16 cellular contexts compared by ENCODE assay signal in genomic region chr13:98261165-98261672, GRCh38.
DNase-seq lines count a peak whose midpoint lies in the region; ATAC-seq and TF ChIP-seq lines count a peak whose summit lies in the region.
"Had no signal": no experiment of that assay in that cellular context is flagged by ENCODE, and none has a peak within 500 bp of the region (broad histone marks: within the 10 kb centered on the region; RNA-seq: fewer than 3 reads in every experiment).

No MANE protein-coding gene starts in this region.

- no peaks in the 10 kb centered on the region for H3K9me3 Mint-ChIP-seq in chondrocyte (ENCODE audit: low read depth)
- H3K9me3 Mint-ChIP-seq in nephron, result no peaks in the 10 kb centered on the region
- H3K9me3 Mint-ChIP-seq: CD4-positive, alpha-beta T cell had no signal

- H3K27me3 Mint-ChIP-seq in chondrocyte (ENCODE audit: low read depth) (no peaks in the 10 kb centered on the region), nephron (ENCODE audit: low read depth) (no peaks in the 10 kb centered on the region)
- H3K27me3 Mint-ChIP-seq: B cell had no signal

- 81 to 90% methylated on average over 3 to 6 of the region's 6 CpGs for WGBS in thyroid gland, 2 donors
- 86 to 88% (median 86%) methylated on average over 6 of the region's 6 CpGs for WGBS in psoas muscle, 3 donors

- H3K27ac Mint-ChIP-seq in chondrocyte (ENCODE audit: unreplicated experiment) (peak overlapping the region; percentile 75), nephron (peak overlapping the region; percentile 73 to 95 (median 94))
- H3K27ac Mint-ChIP-seq: B cell; CD4-positive, alpha-beta T cell had no signal

- intact Hi-C loops in thyroid gland (cut with DNase I), result no loop called here
- intact Hi-C loops in psoas muscle (cut with DNase I), result no loop called here

- H3K4me3 Mint-ChIP-seq in chondrocyte (ENCODE audit: unreplicated experiment) (no peak overlapping the region), nephron (no peak overlapping the region)
- H3K4me3 Mint-ChIP-seq: B cell; CD4-positive, alpha-beta T cell had no signal

- POLR2A ChIA-PET in HEK293 (lab: Yijun Ruan, JAX), result no interaction called here

- no peaks in the 10 kb centered on the region for H3K36me3 Mint-ChIP-seq in chondrocyte (ENCODE audit: low read depth)
- no peaks in the 10 kb centered on the region for H3K36me3 Mint-ChIP-seq in nephron (ENCODE audit: low read depth)

- H3K36me3 ChIP-seq in HEK293 (ENCODE audit: control insufficient read depth in 2 of 2, insufficient read depth in 1 of 2, low read length in 2 of 2), result no peaks in the 10 kb centered on the region
- H3K36me3 ChIP-seq in thyroid gland, result no peaks in the 10 kb centered on the region
- H3K36me3 ChIP-seq in psoas muscle (ENCODE audit: insufficient read depth in 1 of 2, low read depth in 1 of 2), result no peaks in the 10 kb centered on the region

- H3K4me1 Mint-ChIP-seq in chondrocyte (ENCODE audit: low read depth) (peaks cover 50% of the 10 kb centered on the region), nephron (peaks cover 43% of the 10 kb centered on the region)
- H3K4me1 Mint-ChIP-seq: B cell had no signal

- no peaks in the 10 kb centered on the region for H3K4me1 ChIP-seq in HEK293 (ENCODE audit: control insufficient read depth, insufficient read depth, low read length)
- H3K4me1 ChIP-seq in thyroid gland, result peaks cover 29 to 39% of the 10 kb centered on the region in 2 donors
- no peaks in the 10 kb centered on the region for H3K4me1 ChIP-seq in psoas muscle

- H3K27me3 ChIP-seq in thyroid gland (no peaks in the 10 kb centered on the region), psoas muscle (ENCODE audit: insufficient read depth in 3 of 3, low read length in 2 of 3) (no peaks in the 10 kb centered on the region)

- TF ChIP-seq POLR2A in thyroid gland (IDR thresholded peaks at IDR 0.05), result no peak

- H3K4me3 ChIP-seq in HEK293 (ENCODE audit: low read depth, low read length), result no peak overlapping the region
- no peak overlapping the region for H3K4me3 ChIP-seq in thyroid gland (replicated peaks in 1 of 3)
- no peak overlapping the region for H3K4me3 ChIP-seq in psoas muscle

- no peaks in the 10 kb centered on the region for H3K9me3 ChIP-seq in HEK293 (ENCODE audit: control insufficient read depth, insufficient read depth, low read depth, low read length)
- H3K9me3 ChIP-seq in thyroid gland, result no peaks in the 10 kb centered on the region
- H3K9me3 ChIP-seq in psoas muscle, result no peaks in the 10 kb centered on the region

- no peak overlapping the region for H3K27ac ChIP-seq in HEK293 (ENCODE audit: extremely low read depth, low read depth, low read length)
- peak overlapping the region in 2 of 3 donors; percentile 13 to 57 for H3K27ac ChIP-seq in thyroid gland
- H3K27ac ChIP-seq in psoas muscle, result no peak overlapping the region

- CTCF ChIA-PET in HEK293 (lab: Yijun Ruan, JAX), result interaction anchor here (0.6 to 0.8 kb wide), 2 partner anchors 26 to 176 kb away, joined by 4 read pairs; no protein-coding TSS in a partner anchor

- no peak for DNase-seq in chondrocyte (ENCODE audit: low spot score)
- no peak for DNase-seq in thyroid gland
- DNase-seq in psoas muscle, result no peak
- DNase-seq in NCI-H2227 treated with DMSO at 0.1 percent for 48 hours (lab: John Stamatoyannopoulos, UW), result no peak
- DNase-seq: CD4-positive, alpha-beta T cell; DMS79 treated with DMSO at 0.1 percent for 48 hours; Karpas-422; NCI-H187 treated with DMSO at 0.1 percent for 48 hours; NCI-H2171 had no signal

- TF ChIP-seq CTCF in HEK293 (tag by site-specific recombination; IDR thresholded peaks at IDR 0.05) (no peak), chondrocyte (IDR thresholded peaks at IDR 0.05) (no peak), nephron (IDR thresholded peaks at IDR 0.05; ENCODE audit: unreplicated experiment in 3 of 3) (no peak), thyroid gland (IDR thresholded peaks at IDR 0.05) (no peak), psoas muscle (IDR thresholded peaks at IDR 0.05) (no peak)

- no peak for ATAC-seq in psoas muscle
- ATAC-seq in HG02759 (IDR thresholded peaks at IDR 0.05; ENCODE audit: unreplicated experiment), result no peak
- ATAC-seq: HCT116, Panc1, Right ventricle myocardium inferior had no signal

TF ChIP-seq in HEK293, 187 proteins besides CTCF, POLR2A, EP300 and RAD21:
- TF ChIP-seq ZNF792 (tag by site-specific recombination; IDR thresholded peaks at IDR 0.05) (no peak), ZNF362 (tag by site-specific recombination; IDR thresholded peaks at IDR 0.05) (no peak), GFI1B (tag by site-specific recombination; IDR thresholded peaks at IDR 0.05) (no peak), ZNF18 (tag by site-specific recombination; IDR thresholded peaks at IDR 0.05) (no peak), ZBTB26 (tag by site-specific recombination; optimal IDR thresholded peaks at IDR 0.05) (no peak), OVOL3 (tag by site-specific recombination; IDR thresholded peaks at IDR 0.05) (no peak), EGR2 (tag by site-specific recombination; IDR thresholded peaks at IDR 0.05; ENCODE audit: low read depth) (0 out of 2 replicates have a peak, but pooled peaks have one; percentile 20), ZNF19 (tag by site-specific recombination; IDR thresholded peaks at IDR 0.05; ENCODE audit: low read depth) (no peak), ZNF266 (tag by site-specific recombination; IDR thresholded peaks at IDR 0.05; ENCODE audit: low read depth) (no peak), ZNF513 (tag by site-specific recombination; IDR thresholded peaks at IDR 0.05) (no peak), ZSCAN5A (tag by site-specific recombination; IDR thresholded peaks at IDR 0.05) (no peak), ZFHX2 (tag by site-specific recombination; conservative IDR thresholded peaks at IDR 0.05) (peak; percentile 61)

Comparison
In these comparisons a context has a peak if more than half of its experiments do, and no peak if none do; other contexts are left out.
1. H3K27ac ChIP-seq: peak in thyroid gland (2 of 3); none in HEK293 (single experiment) and psoas muscle (single experiment).